ENCODE assay signal across 25 cellular contexts in the genomic region with DNA sequence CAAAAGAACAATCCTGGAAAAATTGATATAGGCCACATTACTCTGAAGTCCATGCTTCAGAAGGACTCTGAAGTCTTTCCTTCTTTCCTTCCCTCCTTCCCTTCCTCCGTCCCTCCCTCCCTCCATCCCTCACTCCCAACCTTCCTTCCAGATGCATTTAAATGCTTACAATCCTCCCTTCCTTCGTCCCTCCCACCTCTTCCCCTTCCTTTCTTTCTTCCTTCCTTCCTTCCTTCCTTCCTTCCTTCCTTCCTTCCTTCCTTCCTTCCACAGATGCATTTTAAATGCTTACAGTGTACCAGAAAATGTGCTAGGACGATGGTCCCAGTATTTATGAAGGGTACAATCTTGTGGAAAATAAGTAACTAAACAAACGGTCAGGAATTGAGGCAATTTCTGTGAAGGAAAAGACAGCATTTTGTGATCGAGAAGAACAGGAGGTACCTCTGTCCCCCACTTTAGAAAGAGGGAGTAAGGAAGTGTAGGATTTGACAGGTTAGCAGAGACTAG.
"Had no signal": no experiment of that assay in that cellular context is flagged by ENCODE, and none has a peak within 500 bp of the region (broad histone marks: within the 10 kb centered on the region; RNA-seq: fewer than 3 reads in every experiment).

No MANE protein-coding gene starts in this region.

- H3K9me3 ChIP-seq: left lung, ovary, testis, tibial artery had no signal

- H3K4me2 ChIP-seq: hepatocyte, smooth muscle cell had no signal

- H3K4me3 ChIP-seq: gastroesophageal sphincter, heart left ventricle, hepatocyte, left lung, ovary, smooth muscle cell, testis, tibial artery had no signal

- H3K27ac ChIP-seq: epithelial cell of prostate, foreskin keratinocyte, heart left ventricle, hepatocyte, left lung, ovary, testis, tibial artery had no signal

- H3K36me3 ChIP-seq: gastroesophageal sphincter, heart left ventricle, left lung, ovary, tibial artery had no signal

- H3K4me1 ChIP-seq: foreskin keratinocyte, gastroesophageal sphincter, heart left ventricle, left lung, testis, tibial artery had no signal

- ATAC-seq: esophagus mucosa; foreskin keratinocyte; naive thymus-derived CD4-positive, alpha-beta T cell; stimulated activated naive CD8-positive, alpha-beta T cell treated with anti-CD3 and anti-CD28 coated beads, Interleukin-15, Interleukin-2, amounts not matched to agents 100 U/mL and 50 U/mL, for 24 hours had no signal

- H3K27me3 ChIP-seq: foreskin keratinocyte, gastroesophageal sphincter, heart left ventricle, hepatocyte, left lung, ovary, testis, tibial artery had no signal

- H2AFZ ChIP-seq: hepatocyte had no signal

- DNase-seq: effector CD8-positive, alpha-beta T cell; endodermal cell; foreskin keratinocyte; heart left ventricle; left cardiac atrium; left lung; mesendoderm; midbrain; naive thymus-derived CD4-positive, alpha-beta T cell; nephron progenitor cell; nucleus accumbens; ovary; stimulated activated CD4-positive, alpha-beta T cell treated with anti-CD3 and anti-CD28 coated beads, Interleukin-12 subunit alpha, Interleukin-12 subunit beta, amount 100 ng/mL, for 4 hours; stimulated activated CD4-positive, alpha-beta T cell treated with anti-CD3 and anti-CD28 coated beads, Interleukin-1b, Interleukin-23, amount 100 ng/mL, for 48 hours; stimulated activated CD4-positive, alpha-beta T cell treated with anti-CD3 and anti-CD28 coated beads, Interleukin-4, amount 100 ng/mL, for 1 hour; stimulated activated CD8-positive, alpha-beta memory T cell treated with anti-CD3 and anti-CD28 coated beads, Interleukin-4, amount 100 ng/mL, for 48 hours; stimulated activated naive CD8-positive, alpha-beta T cell treated with anti-CD3 and anti-CD28 coated beads, Interleukin-15, Interleukin-2, amounts not matched to agents 100 U/mL and 50 U/mL, for 24 hours; substantia nigra; testis; tibial artery had no signal
